19 cellular contexts compared by ENCODE assay signal in genomic region chr11:7549681-7550080, GRCh38.
"Had no signal": no experiment of that assay in that cellular context is flagged by ENCODE, and none has a peak within 500 bp of the region (broad histone marks: within the 10 kb centered on the region; RNA-seq: fewer than 3 reads in every experiment).

No MANE protein-coding gene starts in this region.

- H3K27ac ChIP-seq: PC-9, Peyer's patch, SJCRH30 had no signal

- H3K9me3 ChIP-seq: MG63, Peyer's patch, SJCRH30 had no signal

- H3K36me3 ChIP-seq: MG63, SJCRH30 had no signal

- H3K27me3 ChIP-seq: MG63, Peyer's patch had no signal

- H3K4me1 ChIP-seq: SJCRH30 had no signal

- H3K4me3 ChIP-seq: MG63, PC-9, Peyer's patch, SJCRH30 had no signal

- H2AFZ ChIP-seq: PC-9 had no signal

- H3K4me2 ChIP-seq: PC-9 had no signal

- DNase-seq: Karpas-422; KBM-7; MG63; NCI-H1092 treated with DMSO at 0.1 percent for 48 hours; NCI-H1436; NCI-H187; NCI-H2029; NCI-H2081 treated with DMSO at 0.1 percent for 48 hours; NCI-H2171; NCI-H226; NCI-H446; NCI-H510A; NCI-H524 treated with DMSO at 0.1 percent for 48 hours; NK-92 treated with Interleukin-12 subunit alpha and Interleukin-12 subunit beta, amount 100 ng/mL, for 24 hours; PC-9; Peyer's patch; SHP77 treated with DMSO at 0.1 percent for 48 hours; SJCRH30 had no signal

- ATAC-seq: Right ventricle myocardium inferior had no signal
